In genomic region chr7:152617056-152617455, GRCh38 we compare ENCODE assay signal across 16 cellular contexts.
"Had no signal": no experiment of that assay in that cellular context is flagged by ENCODE, and none has a peak within 500 bp of the region (broad histone marks: within the 10 kb centered on the region; RNA-seq: fewer than 3 reads in every experiment).

No MANE protein-coding gene starts in this region.

- H3K4me1 ChIP-seq: colonic mucosa, gastroesophageal sphincter, thyroid gland had no signal

- ATAC-seq: activated CD8-positive, alpha-beta memory T cell treated with anti-CD3 and anti-CD28 coated beads, Interleukin-2, amount 10 ng/mL, durations not matched to agents 7 days and 5 days; gastroesophageal sphincter; stimulated activated naive CD8-positive, alpha-beta T cell treated with anti-CD3 and anti-CD28 coated beads, Interleukin-15, amount 100 ng/mL, for 72 hours had no signal

- H3K27ac ChIP-seq: cardiac muscle cell, colonic mucosa, gastroesophageal sphincter, pancreas, thyroid gland had no signal

- H3K9me3 ChIP-seq: colonic mucosa, gastroesophageal sphincter, pancreas, thyroid gland had no signal

- H3K27me3 ChIP-seq: cardiac muscle cell, colonic mucosa, pancreas, thyroid gland had no signal

- H3K36me3 ChIP-seq: cardiac muscle cell, colonic mucosa, gastroesophageal sphincter, pancreas, thyroid gland had no signal

- DNase-seq: activated CD4-positive, alpha-beta T cell treated with anti-CD3 and anti-CD28 coated beads for 1 hour; activated CD4-positive, alpha-beta T cell treated with anti-CD3 and anti-CD28 coated beads, Interleukin-2, amount 50 U/mL, for 48 hours; activated CD8-positive, alpha-beta memory T cell treated with anti-CD3 and anti-CD28 coated beads, Interleukin-2, amount 10 ng/mL, durations not matched to agents 7 days and 5 days; activated gamma-delta T cell treated with Interleukin-2 at 50 U/mL for 16 hours; activated naive CD8-positive, alpha-beta T cell treated with anti-CD3 and anti-CD28 coated beads for 36 hours; activated T-cell treated with anti-CD3 and anti-CD28 coated beads, Interleukin-2, amount 50 U/mL, for 48 hours; colonic mucosa; effector CD8-positive, alpha-beta T cell; pancreas; stimulated activated CD4-positive, alpha-beta T cell treated with anti-CD3 and anti-CD28 coated beads, Interleukin-15, amount 100 ng/mL, for 24 hours; stimulated activated CD4-positive, alpha-beta T cell treated with anti-CD3 and anti-CD28 coated beads, Interleukin-4, amount 100 ng/mL, for 4 hours; stimulated activated naive CD8-positive, alpha-beta T cell treated with anti-CD3 and anti-CD28 coated beads, Interleukin-15, amount 100 ng/mL, for 72 hours; SW 1271; thyroid gland had no signal

- H3K4me3 ChIP-seq: cardiac muscle cell, colonic mucosa, gastroesophageal sphincter, pancreas, thyroid gland had no signal
